ENCODE assay signal across 16 cellular contexts in genomic region chr9:9054354-9054992, GRCh38.
"Had no signal": no experiment of that assay in that cellular context is flagged by ENCODE, and none has a peak within 500 bp of the region (broad histone marks: within the 10 kb centered on the region; RNA-seq: fewer than 3 reads in every experiment).

No MANE protein-coding gene starts in this region.

- ATAC-seq: gastrocnemius medialis; left lung; lower lobe of right lung; natural killer cell treated with Interleukin-12 subunit alpha and Interleukin-12 subunit beta and Interleukin-15 and Interleukin-18, amount 100 ng/mL, for 72 hours had no signal

- H3K4me1 ChIP-seq: esophagus muscularis mucosa, gastrocnemius medialis, left lung, lower lobe of right lung, neural progenitor cell, right atrium auricular region had no signal

- DNase-seq: effector memory CD4-positive, alpha-beta T cell; gastrocnemius medialis; islet precursor cell; left lung; lower lobe of right lung; midbrain; nucleus accumbens; ovary; small intestine; stimulated activated CD4-positive, alpha-beta T cell treated with anti-CD3 and anti-CD28 coated beads, Interleukin-2, amount 100 ng/mL, for 48 hours; stimulated activated naive CD4-positive, alpha-beta T cell treated with Interleukin-2 at 50 U/mL for 16 hours; trophoblast cell had no signal

- H3K36me3 ChIP-seq: esophagus muscularis mucosa, gastrocnemius medialis, left lung, lower lobe of right lung, neural progenitor cell, ovary, right atrium auricular region had no signal

- H3K27me3 ChIP-seq: esophagus muscularis mucosa, gastrocnemius medialis, left lung, neural progenitor cell, ovary, right atrium auricular region had no signal

- H3K27ac ChIP-seq: esophagus muscularis mucosa, gastrocnemius medialis, left lung, lower lobe of right lung, neural progenitor cell, ovary, right atrium auricular region had no signal

- H3K9me3 ChIP-seq: esophagus muscularis mucosa, gastrocnemius medialis, left lung, lower lobe of right lung, ovary, right atrium auricular region had no signal

- H3K4me3 ChIP-seq: esophagus muscularis mucosa, gastrocnemius medialis, left lung, lower lobe of right lung, neural progenitor cell, ovary, right atrium auricular region had no signal
